22 cellular contexts compared by ENCODE assay signal in the genomic region with DNA sequence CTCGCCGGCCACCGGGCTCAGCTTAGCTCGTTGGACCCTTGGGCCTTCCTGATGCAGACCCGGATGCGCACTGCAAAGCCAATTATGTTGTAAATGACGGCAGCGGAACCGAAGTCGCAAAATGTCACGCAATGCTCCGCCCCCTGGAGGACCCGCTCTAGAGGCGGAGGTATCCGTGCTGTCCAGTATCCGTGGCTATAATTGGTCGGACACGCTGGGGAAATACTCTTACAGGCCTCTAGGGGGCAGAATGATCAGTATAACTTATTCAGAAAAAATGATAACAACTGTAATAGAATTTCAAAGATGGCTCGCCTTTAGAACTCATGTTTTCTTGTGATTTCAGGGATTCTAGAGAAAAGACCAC. TPM values are rescaled to one million over a fixed set of nuclear protein-coding genes. Genes with fewer than 3 reads are reported as not detected.
DNase-seq lines count a peak whose midpoint lies in the region; ATAC-seq and TF ChIP-seq lines count a peak whose summit lies in the region.
"Had no signal": no experiment of that assay in that cellular context is flagged by ENCODE, and none has a peak within 500 bp of the region (broad histone marks: within the 10 kb centered on the region; RNA-seq: fewer than 3 reads in every experiment).

PRR23B (minus strand) TSS at position 59 of the 367 bp plus-strand sequence. CDS start 265 bp downstream, outside the sequence.

- H2AFZ ChIP-seq in GM23248 (no peak within 1 kb of the TSS), MM.1S (ENCODE audit: low read length) (no peak within 1 kb of the TSS), neuronal stem cell (ENCODE audit: low read length) (no peak within 1 kb of the TSS)

- H3K4me1 ChIP-seq in GM23248 (ENCODE audit: insufficient read depth) (no peaks in the 10 kb centered on the region), MM.1S (ENCODE audit: low read length) (no peaks in the 10 kb centered on the region), neuronal stem cell (ENCODE audit: control insufficient read depth in 2 of 2, insufficient read depth in 1 of 2, low read depth in 1 of 2, low read length in 2 of 2) (no peaks in the 10 kb centered on the region), ascending aorta (no peaks in the 10 kb centered on the region), right cardiac atrium (ENCODE audit: control insufficient read depth, insufficient read depth, low read length) (no peaks in the 10 kb centered on the region)
- H3K4me1 ChIP-seq: adrenal gland, left ventricle myocardium inferior had no signal

- H3K79me2 ChIP-seq in GM23248 (ENCODE audit: insufficient read depth), result no peaks in the 10 kb centered on the region
- H3K79me2 ChIP-seq in MM.1S (ENCODE audit: low read length), result no peaks in the 10 kb centered on the region

- intact Hi-C loops in ascending aorta (cut with DNase I) (no loop called here), right cardiac atrium (cut with DNase I) (no loop called here)

- H3K18ac ChIP-seq in neuronal stem cell (ENCODE audit: low read length), result peak within 1 kb of the TSS; percentile 38

- in situ Hi-C loops in GM23248 (cut with MboI), result no loop called here

- H3F3A ChIP-seq in GM23248 (ENCODE audit: insufficient read depth), result no peaks in the 10 kb centered on the region
- H3F3A ChIP-seq in MM.1S (ENCODE audit: insufficient read depth, low read length), result no peaks in the 10 kb centered on the region

- no peak within 1 kb of the TSS for H4K8ac ChIP-seq in neuronal stem cell (ENCODE audit: low read depth, low read length)

- ATAC-seq in HG03571 (IDR thresholded peaks at IDR 0.05; ENCODE audit: unreplicated experiment), result no peak
- ATAC-seq in right cardiac atrium, result no peak
- ATAC-seq: CD8-positive, alpha-beta T cell; natural killer cell; sciatic nerve; T-helper 17 cell had no signal

- no peak within 1 kb of the TSS for H2BK15ac ChIP-seq in neuronal stem cell (ENCODE audit: low read length)

- no peak within 1 kb of the TSS for H3K4me3 ChIP-seq in GM23248
- no peak within 1 kb of the TSS for H3K4me3 ChIP-seq in MM.1S (ENCODE audit: low read length)
- H3K4me3 ChIP-seq in epithelial cell of proximal tubule (ENCODE audit: low read depth, low read length), result no peak within 1 kb of the TSS
- H3K4me3 ChIP-seq in neuronal stem cell (ENCODE audit: low read length in 2 of 2), result no peak within 1 kb of the TSS
- H3K4me3 ChIP-seq in ascending aorta, result no peak within 1 kb of the TSS
- H3K4me3 ChIP-seq in right cardiac atrium (ENCODE audit: low read length), result no peak within 1 kb of the TSS
- H3K4me3 ChIP-seq: adrenal gland, left ventricle myocardium inferior had no signal

- peak; percentile 15; the same call in 1 of the 2 replicates for TF ChIP-seq CTCF in MM.1S (IDR thresholded peaks at IDR 0.05; ENCODE audit: low read length)
- peak; percentile 28 for TF ChIP-seq CTCF in epithelial cell of proximal tubule (conservative IDR thresholded peaks at IDR 0.05; ENCODE audit: low read depth, low read length)
- TF ChIP-seq CTCF in ascending aorta (IDR thresholded peaks at IDR 0.05), result no peak

- H2BK12ac ChIP-seq in neuronal stem cell (ENCODE audit: low read length), result no peak within 1 kb of the TSS

- WGBS in GM23248 (ENCODE audit: low coverage in 1 of 2, low lambda C conversion rate in 2 of 2, missing lambda C conversion rate in 2 of 2), 2 experiments, result 62 to 69% methylated on average over 14 to 19 of the region's 19 CpGs
- no CpG with 5 or more reads among the region's 19 CpGs for WGBS in neuronal stem cell (ENCODE audit: extremely low coverage in 2 of 2, insufficient read length in 2 of 2, insufficient replicate concordance in 1 of 2), 2 donors
- WGBS in right cardiac atrium, result 50% methylated on average over 19 of the region's 19 CpGs

- no peak within 1 kb of the TSS for H3K23ac ChIP-seq in neuronal stem cell (ENCODE audit: low read depth, low read length, poor library complexity)

- no peaks in the 10 kb centered on the region for H3K27me3 ChIP-seq in GM23248 (replicated peaks; ENCODE audit: insufficient read depth)
- no peaks in the 10 kb centered on the region for H3K27me3 ChIP-seq in MM.1S (replicated peaks; ENCODE audit: insufficient read depth, low read length)
- H3K27me3 ChIP-seq in neuronal stem cell (ENCODE audit: control insufficient read depth in 3 of 3, insufficient read depth in 3 of 3, low read depth in 1 of 3, low read length in 3 of 3), result peaks cover 0 to 1% (median 0%) of the 10 kb centered on the region in 3 experiments
- H3K27me3 ChIP-seq in ascending aorta, result no peaks in the 10 kb centered on the region
- H3K27me3 ChIP-seq in right cardiac atrium (ENCODE audit: control insufficient read depth, insufficient read depth), result no peaks in the 10 kb centered on the region
- H3K27me3 ChIP-seq: adrenal gland had no signal

- H2AK5ac ChIP-seq in neuronal stem cell (ENCODE audit: low read depth, low read length), result no peak within 1 kb of the TSS

- H3K79me1 ChIP-seq in neuronal stem cell (ENCODE audit: low read depth, low read length), result no peaks in the 10 kb centered on the region

- H3K36me3 ChIP-seq in GM23248 (ENCODE audit: low read depth) (no peaks in the 10 kb centered on the region), MM.1S (replicated peaks; ENCODE audit: insufficient read depth, low read length) (no peaks in the 10 kb centered on the region; the same call in 1 of the 2 replicates), neuronal stem cell (replicated peaks in 1 of 2; ENCODE audit: control insufficient read depth in 2 of 2, insufficient read depth in 2 of 2, low read length in 2 of 2) (no peaks in the 10 kb centered on the region), ascending aorta (no peaks in the 10 kb centered on the region)
- H3K36me3 ChIP-seq: adrenal gland, left ventricle myocardium inferior had no signal

- no peak within 1 kb of the TSS for H3K14ac ChIP-seq in neuronal stem cell (ENCODE audit: low read length)

- no peak within 1 kb of the TSS for H3K9ac ChIP-seq in GM23248
- no peak within 1 kb of the TSS for H3K9ac ChIP-seq in MM.1S (ENCODE audit: low read length)
- H3K9ac ChIP-seq in neuronal stem cell (ENCODE audit: low read depth, low read length, poor library complexity), result no peak within 1 kb of the TSS

- no peak within 1 kb of the TSS for H2BK5ac ChIP-seq in neuronal stem cell (ENCODE audit: low read length)

- H3K9me3 ChIP-seq in GM23248 (ENCODE audit: low read depth) (no peaks in the 10 kb centered on the region), MM.1S (replicated peaks; ENCODE audit: insufficient read depth, low read length) (no peaks in the 10 kb centered on the region), neuronal stem cell (replicated peaks in 1 of 2; ENCODE audit: control insufficient read depth in 2 of 2, insufficient read depth in 1 of 2, low read depth in 1 of 2, low read length in 2 of 2) (peaks cover 0 to 2% of the 10 kb centered on the region in 2 donors), ascending aorta (no peaks in the 10 kb centered on the region), right cardiac atrium (ENCODE audit: control insufficient read depth, low read length) (peaks cover 2% of the 10 kb centered on the region)
- H3K9me3 ChIP-seq: adrenal gland had no signal

- peak; percentile 8 for DNase-seq in GM23248
- DNase-seq in MM.1S, result no peak
- no peak for DNase-seq in epithelial cell of proximal tubule (ENCODE audit: low read depth)
- DNase-seq in neuronal stem cell (ENCODE audit: low spot score), result no peak
- no peak for DNase-seq in activated CD8-positive, alpha-beta memory T cell treated with anti-CD3 and anti-CD28 coated beads, Interleukin-2, amount 50 U/mL, for 48 hours
- no peak for DNase-seq in ascending aorta (ENCODE audit: low spot score in 2 of 2)
- DNase-seq in right cardiac atrium, result no peak
- DNase-seq: activated CD4-positive, alpha-beta T cell treated with anti-CD3 and anti-CD28 coated beads, Interleukin-2, amount 10 ng/mL, durations not matched to agents 24 days and 14 days; adrenal gland; CD8-positive, alpha-beta T cell; hippocampal formation; IMR-90; left ventricle myocardium inferior; natural killer cell; NCI-H1436; NCI-H345; stimulated activated CD4-positive, alpha-beta T cell treated with anti-CD3 and anti-CD28 coated beads, Interleukin-4, amount 100 ng/mL, for 4 hours; T-helper 17 cell had no signal

- no peak within 1 kb of the TSS for H3K4ac ChIP-seq in neuronal stem cell (ENCODE audit: low read length)

- no peak within 1 kb of the TSS for H4K91ac ChIP-seq in neuronal stem cell (ENCODE audit: low read depth, low read length, poor library complexity)

- H3K4me2 ChIP-seq in GM23248 (ENCODE audit: unreplicated experiment) (no peak within 1 kb of the TSS), MM.1S (ENCODE audit: low read depth, low read length) (no peak within 1 kb of the TSS), neuronal stem cell (ENCODE audit: insufficient read depth, low read length, poor library complexity, severe bottlenecking) (no peak within 1 kb of the TSS)

- no peak within 1 kb of the TSS for H2BK120ac ChIP-seq in neuronal stem cell (ENCODE audit: low read depth, low read length)

- H4K20me1 ChIP-seq in GM23248 (ENCODE audit: insufficient read depth), result no peaks in the 10 kb centered on the region
- H4K20me1 ChIP-seq in MM.1S (ENCODE audit: insufficient read depth, low read length), result no peaks in the 10 kb centered on the region

- H3K27ac ChIP-seq in GM23248 (no peak within 1 kb of the TSS), MM.1S (ENCODE audit: low read length) (no peak within 1 kb of the TSS), neuronal stem cell (replicated peaks; ENCODE audit: low read length) (no peak within 1 kb of the TSS), ascending aorta (no peak within 1 kb of the TSS), right cardiac atrium (ENCODE audit: low read length) (no peak within 1 kb of the TSS)
- H3K27ac ChIP-seq: adrenal gland, left ventricle myocardium inferior had no signal

- H3K9me2 ChIP-seq in GM23248 (ENCODE audit: insufficient read depth) (no peaks in the 10 kb centered on the region), MM.1S (replicated peaks; ENCODE audit: insufficient read depth, low read length) (no peaks in the 10 kb centered on the region)

RNA-seq across cellular contexts. Expression of gene PRR23B, which starts in this region (rescaled TPM):
- not detected in 2 replicates for total RNA-seq in GM23248 (2014; rRNA removed; shearing (Covaris generic))
- not detected in 2 replicates for polyA plus RNA-seq in GM23248 (2016; fragmentation: Nextera tagmentation; extraction: Ambion mirVana)
- not detected in 2 replicates for total RNA-seq in epithelial cell of proximal tubule
- polyA plus RNA-seq in neuronal stem cell (2013, experiment 1 of 2), result not detected
- not detected for polyA plus RNA-seq in neuronal stem cell (2013, experiment 2 of 2)
- total RNA-seq in ascending aorta, result not detected
- not detected for total RNA-seq in right cardiac atrium
- polyA plus RNA-seq in right cardiac atrium, result not detected
- total RNA-seq: activated CD4-positive, alpha-beta T cell treated with anti-CD3 and anti-CD28 coated beads, Interleukin-2, amount 10 ng/mL, durations not matched to agents 24 days and 14 days; activated T-helper 1 cell treated with anti-CD3 and anti-CD28 coated beads, Interleukin-12 subunit alpha, Interleukin-12 subunit beta, Interleukin-2, Interleukin-4 antibody, amounts not matched to agents 30 ng/mL and 10 ng/mL and 1 ng/mL, durations not matched to agents 14 hours and 24 hours and 36 hours; adrenal gland; CD8-positive, alpha-beta T cell; IMR-90; left ventricle myocardium inferior; natural killer cell; sciatic nerve; T-helper 17 cell; urinary bladder had no signal
- polyA plus RNA-seq: adrenal gland, IMR-90, urinary bladder had no signal

Comparison
In these comparisons a context has a peak if more than half of its experiments do, and no peak if none do; other contexts are left out.
1. Peak in DNase-seq in GM23248; RNA of the gene not detected or under 1 TPM.
2. CTCF ChIP-seq: peak in MM.1S (single experiment) and epithelial cell of proximal tubule (single experiment); none in ascending aorta (0 of 3).